In the genomic region with DNA sequence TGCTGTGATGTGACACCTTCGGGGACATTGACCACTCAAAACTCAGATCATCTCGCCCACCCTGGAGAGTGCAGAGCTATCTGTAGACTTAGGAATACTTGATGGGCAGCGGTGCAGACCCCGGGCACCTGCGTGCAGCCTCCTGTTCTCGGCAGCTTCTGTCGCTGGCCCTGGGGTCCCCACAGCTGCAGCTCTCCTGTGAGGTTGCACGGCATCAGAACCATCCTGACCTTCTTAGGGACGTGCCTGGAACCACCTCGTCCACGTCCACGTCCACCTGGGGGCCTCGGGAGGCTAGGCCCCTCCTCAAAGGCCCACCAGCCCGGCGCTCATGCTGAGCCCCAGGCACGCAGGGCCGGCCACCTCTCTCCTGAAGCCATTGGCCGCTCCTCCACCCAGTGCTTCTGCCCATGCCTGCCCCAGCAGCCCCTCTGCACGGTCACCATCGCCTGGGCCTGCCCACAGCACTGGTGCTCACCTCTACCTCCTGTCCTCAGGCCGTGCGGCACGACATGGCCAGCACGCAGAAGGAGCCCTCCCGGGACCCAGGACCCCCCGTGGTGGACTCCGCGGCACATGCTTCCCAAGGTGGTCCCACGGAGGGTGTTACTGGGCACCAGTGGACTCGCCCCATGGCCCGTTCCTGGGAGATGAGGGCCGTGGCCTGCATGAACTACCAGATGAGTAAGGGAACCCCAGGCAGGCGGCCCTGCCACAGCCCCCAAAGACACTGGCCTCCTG, we compare ENCODE assay signal across 1 cellular context.
TF ChIP-seq lines count a peak whose summit lies in the region.

No MANE protein-coding gene starts in this region.

TF ChIP-seq in K562, 482 proteins besides CTCF, POLR2A, EP300 and RAD21:
- TF ChIP-seq, protein P1, sequence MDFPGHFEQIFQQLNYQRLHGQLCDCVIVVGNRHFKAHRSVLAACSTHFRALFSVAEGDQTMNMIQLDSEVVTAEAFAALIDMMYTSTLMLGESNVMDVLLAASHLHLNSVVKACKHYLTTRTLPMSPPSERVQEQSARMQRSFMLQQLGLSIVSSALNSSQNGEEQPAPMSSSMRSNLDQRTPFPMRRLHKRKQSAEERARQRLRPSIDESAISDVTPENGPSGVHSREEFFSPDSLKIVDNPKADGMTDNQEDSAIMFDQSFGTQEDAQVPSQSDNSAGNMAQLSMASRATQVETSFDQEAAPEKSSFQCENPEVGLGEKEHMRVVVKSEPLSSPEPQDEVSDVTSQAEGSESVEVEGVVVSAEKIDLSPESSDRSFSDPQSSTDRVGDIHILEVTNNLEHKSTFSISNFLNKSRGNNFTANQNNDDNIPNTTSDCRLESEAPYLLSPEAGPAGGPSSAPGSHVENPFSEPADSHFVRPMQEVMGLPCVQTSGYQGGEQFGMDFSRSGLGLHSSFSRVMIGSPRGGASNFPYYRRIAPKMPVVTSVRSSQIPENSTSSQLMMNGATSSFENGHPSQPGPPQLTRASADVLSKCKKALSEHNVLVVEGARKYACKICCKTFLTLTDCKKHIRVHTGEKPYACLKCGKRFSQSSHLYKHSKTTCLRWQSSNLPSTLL (IDR thresholded peaks at IDR 0.05) = no peak
- TF ChIP-seq POLR2G (IDR thresholded peaks at IDR 0.05; ENCODE audit: low read depth, low read length) = peak; percentile 56; the same call in 1 of the 2 replicates
